17 cellular contexts compared by ENCODE assay signal in the genomic region with DNA sequence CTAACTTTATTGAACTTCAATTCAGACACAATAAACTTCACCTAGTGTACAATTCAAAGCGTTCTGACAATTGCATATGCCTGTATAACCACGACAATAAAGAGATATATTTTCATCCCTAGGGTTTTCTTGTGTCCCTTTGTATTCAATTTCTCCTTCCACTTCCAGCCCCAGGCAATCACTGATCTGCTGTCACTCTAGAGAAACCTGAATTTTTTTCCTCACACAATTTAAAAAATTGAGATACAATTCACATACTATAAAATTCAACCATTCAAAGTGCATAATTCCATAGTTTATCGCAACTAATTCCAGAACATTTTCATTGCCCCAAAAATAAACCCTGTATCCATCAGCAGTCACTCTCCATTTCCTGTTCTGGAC.
DNase-seq lines count a peak whose midpoint lies in the region; ATAC-seq and TF ChIP-seq lines count a peak whose summit lies in the region.
"Had no signal": no experiment of that assay in that cellular context is flagged by ENCODE, and none has a peak within 500 bp of the region (broad histone marks: within the 10 kb centered on the region; RNA-seq: fewer than 3 reads in every experiment).

No MANE protein-coding gene starts in this region.

- peak overlapping the region; percentile 92 for H3K4me3 ChIP-seq in CD4-positive, CD25-positive, alpha-beta regulatory T cell (ENCODE audit: low read depth, low read length)
- no peak overlapping the region for H3K4me3 ChIP-seq in CD8-positive, alpha-beta T cell (ENCODE audit: low read depth, low read length)
- no peak overlapping the region for H3K4me3 ChIP-seq in mesenchymal stem cell (ENCODE audit: insufficient read depth in 1 of 2, low read depth in 1 of 2, low read length in 2 of 2)
- H3K4me3 ChIP-seq: pancreas had no signal

- H3K18ac ChIP-seq in mesenchymal stem cell (ENCODE audit: low read depth in 1 of 2, low read length in 2 of 2): no peak overlapping the region

- no peaks in the 10 kb centered on the region for H3K27me3 ChIP-seq in CD4-positive, CD25-positive, alpha-beta regulatory T cell (ENCODE audit: control insufficient read depth, insufficient read depth, low read length)
- no peaks in the 10 kb centered on the region for H3K27me3 ChIP-seq in CD8-positive, alpha-beta T cell (ENCODE audit: insufficient read depth, low read length)
- H3K27me3 ChIP-seq in mesenchymal stem cell (ENCODE audit: control insufficient read depth in 1 of 2, insufficient read depth in 1 of 2, low read length in 2 of 2): no peaks in the 10 kb centered on the region
- H3K27me3 ChIP-seq: pancreas had no signal

- CTCF ChIA-PET in CD8-positive, alpha-beta T cell (lab: Charles Lee): interaction anchor here (1.2 to 1.5 kb wide), 2 partner anchors 11 to 83 kb away, joined by 3 read pairs; no protein-coding TSS in a partner anchor

- peak overlapping the region in 1 of 4 donors; percentile 31 for H3K4me3 Mint-ChIP-seq in CD4-positive, CD25-positive, alpha-beta regulatory T cell
- peak overlapping the region; percentile 23 for H3K4me3 Mint-ChIP-seq in CD8-positive, alpha-beta T cell
- H3K4me3 Mint-ChIP-seq in activated naive CD8-positive, alpha-beta T cell treated with anti-CD3 and anti-CD28 coated beads for 36 hours: peak overlapping the region; percentile 29
- H3K4me3 Mint-ChIP-seq: endodermal cell had no signal

- H3K36me3 ChIP-seq in CD4-positive, CD25-positive, alpha-beta regulatory T cell (ENCODE audit: control insufficient read depth, insufficient read depth, low read length): peaks cover 3% of the 10 kb centered on the region
- no peaks in the 10 kb centered on the region for H3K36me3 ChIP-seq in CD8-positive, alpha-beta T cell (ENCODE audit: insufficient read depth, low read length)
- peaks cover 0 to 6% of the 10 kb centered on the region in 2 experiments for H3K36me3 ChIP-seq in mesenchymal stem cell (ENCODE audit: control insufficient read depth in 1 of 2, insufficient read depth in 2 of 2, low read depth in 1 of 2, low read length in 2 of 2)
- H3K36me3 ChIP-seq: pancreas had no signal

- no peak for DNase-seq in CD4-positive, CD25-positive, alpha-beta regulatory T cell
- no peak for DNase-seq in CD8-positive, alpha-beta T cell
- no peak for DNase-seq in activated naive CD8-positive, alpha-beta T cell treated with anti-CD3 and anti-CD28 coated beads for 36 hours
- DNase-seq in mesenchymal stem cell: no peak
- DNase-seq in 8988T: no peak
- DNase-seq in NCI-H774 (lab: John Stamatoyannopoulos, UW): no peak
- DNase-seq in occipital lobe (lab: John Stamatoyannopoulos, UW): no peak
- DNase-seq: endodermal cell; head of caudate nucleus; NCI-H1105 treated with DMSO at 0.1 percent for 48 hours; NCI-H524 treated with DMSO at 0.1 percent for 48 hours; pancreas; SHP77 treated with DMSO at 0.1 percent for 48 hours; stimulated activated naive CD4-positive, alpha-beta T cell treated with Interleukin-2 at 50 U/mL for 16 hours had no signal

- WGBS in mesenchymal stem cell: over 99% methylated on average over 3 of the region's 3 CpGs

- H3K27me3 Mint-ChIP-seq in CD4-positive, CD25-positive, alpha-beta regulatory T cell: no peaks in the 10 kb centered on the region
- H3K27me3 Mint-ChIP-seq in CD8-positive, alpha-beta T cell (ENCODE audit: low read depth): no peaks in the 10 kb centered on the region
- H3K27me3 Mint-ChIP-seq in activated naive CD8-positive, alpha-beta T cell treated with anti-CD3 and anti-CD28 coated beads for 36 hours: no peaks in the 10 kb centered on the region
- H3K27me3 Mint-ChIP-seq: B cell had no signal

- TF ChIP-seq CTCF in CD8-positive, alpha-beta T cell (IDR thresholded peaks at IDR 0.05): no peak

- H3K36me3 Mint-ChIP-seq in CD4-positive, CD25-positive, alpha-beta regulatory T cell: peaks cover 22% of the 10 kb centered on the region
- H3K36me3 Mint-ChIP-seq in CD8-positive, alpha-beta T cell: peaks cover 28% of the 10 kb centered on the region
- H3K36me3 Mint-ChIP-seq in activated naive CD8-positive, alpha-beta T cell treated with anti-CD3 and anti-CD28 coated beads for 36 hours: peaks cover 24% of the 10 kb centered on the region

- no peaks in the 10 kb centered on the region for H3K9me3 ChIP-seq in CD4-positive, CD25-positive, alpha-beta regulatory T cell (ENCODE audit: control insufficient read depth in 2 of 2, low read length in 2 of 2)
- H3K9me3 ChIP-seq in CD8-positive, alpha-beta T cell (ENCODE audit: low read length): no peaks in the 10 kb centered on the region
- no peaks in the 10 kb centered on the region for H3K9me3 ChIP-seq in mesenchymal stem cell (ENCODE audit: control insufficient read depth, low read length)
- H3K9me3 ChIP-seq: pancreas had no signal

- H3K23ac ChIP-seq in mesenchymal stem cell (ENCODE audit: low read length in 2 of 2): no peak overlapping the region

- H3K4me1 Mint-ChIP-seq in CD4-positive, CD25-positive, alpha-beta regulatory T cell: peaks cover 16 to 46% (median 33%) of the 10 kb centered on the region in 4 donors
- H3K4me1 Mint-ChIP-seq in CD8-positive, alpha-beta T cell (ENCODE audit: low read depth): peaks cover 32% of the 10 kb centered on the region
- H3K4me1 Mint-ChIP-seq in activated naive CD8-positive, alpha-beta T cell treated with anti-CD3 and anti-CD28 coated beads for 36 hours: peaks cover 41% of the 10 kb centered on the region

- peak overlapping the region; percentile 68 for H3K27ac ChIP-seq in CD4-positive, CD25-positive, alpha-beta regulatory T cell (ENCODE audit: insufficient read depth, low read length, poor library complexity, severe bottlenecking)
- H3K27ac ChIP-seq in CD8-positive, alpha-beta T cell (ENCODE audit: low read depth, low read length): no peak overlapping the region
- no peak overlapping the region for H3K27ac ChIP-seq in mesenchymal stem cell (ENCODE audit: low read length, poor library complexity, severe bottlenecking)

- H3K79me1 ChIP-seq in mesenchymal stem cell (replicated peaks; ENCODE audit: low read length, poor library complexity, severe bottlenecking): peaks cover 37% of the 10 kb centered on the region

- no peak overlapping the region for H3K14ac ChIP-seq in mesenchymal stem cell (ENCODE audit: low read length in 2 of 2)

- intact Hi-C loops in CD8-positive, alpha-beta T cell (cut with DNase I, micrococcal nuclease): loop anchor here (2.0 to 10.0 kb wide), 2 partner anchors 13 to 245 kb away; no protein-coding TSS in a partner anchor

- H2BK120ac ChIP-seq in mesenchymal stem cell (ENCODE audit: low read depth, low read length): no peak overlapping the region

- no peak overlapping the region for H2AFZ ChIP-seq in mesenchymal stem cell (ENCODE audit: low read depth, low read length)

- H2AK5ac ChIP-seq in mesenchymal stem cell (ENCODE audit: low read length, severe bottlenecking): no peak overlapping the region

- H3K27ac Mint-ChIP-seq in CD4-positive, CD25-positive, alpha-beta regulatory T cell: peak overlapping the region; percentile 26 to 94 (median 53)
- peak overlapping the region; percentile 70 for H3K27ac Mint-ChIP-seq in CD8-positive, alpha-beta T cell
- peak overlapping the region; percentile 83 for H3K27ac Mint-ChIP-seq in activated naive CD8-positive, alpha-beta T cell treated with anti-CD3 and anti-CD28 coated beads for 36 hours
- H3K27ac Mint-ChIP-seq: B cell, endodermal cell had no signal

- no peak overlapping the region for H2BK12ac ChIP-seq in mesenchymal stem cell (ENCODE audit: low read length in 2 of 2)

- POLR2A ChIA-PET in CD8-positive, alpha-beta T cell (lab: Charles Lee): no interaction called here

- no peak overlapping the region for H4K8ac ChIP-seq in mesenchymal stem cell (ENCODE audit: low read length)

- H3K9ac ChIP-seq in mesenchymal stem cell (ENCODE audit: low read length): peak overlapping the region; percentile 27

- H3K4ac ChIP-seq in mesenchymal stem cell (ENCODE audit: low read depth in 1 of 2, low read length in 2 of 2): no peak overlapping the region

- peak; percentile 18 to 20 for ATAC-seq in CD4-positive, CD25-positive, alpha-beta regulatory T cell (ENCODE audit: low read depth in 2 of 2)
- peak; percentile 15 for ATAC-seq in CD8-positive, alpha-beta T cell
- no peak for ATAC-seq in HG02938 (IDR thresholded peaks at IDR 0.05; ENCODE audit: unreplicated experiment)
- ATAC-seq: sciatic nerve had no signal

- peaks cover 13% of the 10 kb centered on the region for H3K4me1 ChIP-seq in CD4-positive, CD25-positive, alpha-beta regulatory T cell (ENCODE audit: control insufficient read depth, insufficient read depth, low read length, poor library complexity, severe bottlenecking)
- H3K4me1 ChIP-seq in CD8-positive, alpha-beta T cell (ENCODE audit: insufficient read depth, low read length): peaks cover 19% of the 10 kb centered on the region
- H3K4me1 ChIP-seq in mesenchymal stem cell (ENCODE audit: control insufficient read depth, insufficient read depth, low read depth, low read length): no peaks in the 10 kb centered on the region

- peaks cover 0 to 2% (median 0%) of the 10 kb centered on the region in 7 donors for H3K9me3 Mint-ChIP-seq in CD4-positive, CD25-positive, alpha-beta regulatory T cell
- no peaks in the 10 kb centered on the region for H3K9me3 Mint-ChIP-seq in CD8-positive, alpha-beta T cell
- H3K9me3 Mint-ChIP-seq in activated naive CD8-positive, alpha-beta T cell treated with anti-CD3 and anti-CD28 coated beads for 36 hours: peaks cover 3% of the 10 kb centered on the region

- H4K91ac ChIP-seq in mesenchymal stem cell (ENCODE audit: low read length): no peak overlapping the region

- H3K4me2 ChIP-seq in mesenchymal stem cell (ENCODE audit: low read length, poor library complexity, severe bottlenecking): no peak overlapping the region

- no peak overlapping the region for H2BK15ac ChIP-seq in mesenchymal stem cell (ENCODE audit: low read depth, poor library complexity, severe bottlenecking)

- H2BK5ac ChIP-seq in mesenchymal stem cell (ENCODE audit: low read depth, low read length, poor library complexity, severe bottlenecking): no peak overlapping the region
